In genomic region chr19:47713046-47714021, GRCh38 we compare ENCODE assay signal across 1 cellular context.
TF ChIP-seq lines count a peak whose summit lies in the region.

Gene EHD2 (plus strand): TSS chr19:47713422. CDS start chr19:47716613, 3,191 bp downstream.

TF ChIP-seq in WTC11, 78 proteins besides CTCF, POLR2A, EP300 and RAD21 (continued from another document):
- 0 out of 2 replicates have a peak, but pooled peaks have one; percentile 22 for TF ChIP-seq SMAD3 (CRISPR knock-in tag; IDR thresholded peaks at IDR 0.05; ENCODE audit: borderline replicate concordance)
- TF ChIP-seq ZNF263 (CRISPR knock-in tag; IDR thresholded peaks at IDR 0.05; ENCODE audit: low read depth): peak; percentile 98
- peak; percentile 74 for TF ChIP-seq ZNF121 (CRISPR knock-in tag; IDR thresholded peaks at IDR 0.05)
- TF ChIP-seq TEAD1 (CRISPR knock-in tag; IDR thresholded peaks at IDR 0.05): no peak
- TF ChIP-seq, protein P1, sequence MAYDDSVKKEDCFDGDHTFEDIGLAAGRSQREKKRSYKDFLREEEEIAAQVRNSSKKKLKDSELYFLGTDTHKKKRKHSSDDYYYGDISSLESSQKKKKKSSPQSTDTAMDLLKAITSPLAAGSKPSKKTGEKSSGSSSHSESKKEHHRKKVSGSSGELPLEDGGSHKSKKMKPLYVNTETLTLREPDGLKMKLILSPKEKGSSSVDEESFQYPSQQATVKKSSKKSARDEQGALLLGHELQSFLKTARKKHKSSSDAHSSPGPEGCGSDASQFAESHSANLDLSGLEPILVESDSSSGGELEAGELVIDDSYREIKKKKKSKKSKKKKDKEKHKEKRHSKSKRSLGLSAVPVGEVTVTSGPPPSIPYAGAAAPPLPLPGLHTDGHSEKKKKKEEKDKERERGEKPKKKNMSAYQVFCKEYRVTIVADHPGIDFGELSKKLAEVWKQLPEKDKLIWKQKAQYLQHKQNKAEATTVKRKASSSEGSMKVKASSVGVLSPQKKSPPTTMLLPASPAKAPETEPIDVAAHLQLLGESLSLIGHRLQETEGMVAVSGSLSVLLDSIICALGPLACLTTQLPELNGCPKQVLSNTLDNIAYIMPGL (CRISPR knock-in tag; IDR thresholded peaks at IDR 0.05): peak; percentile 90; the same call in 1 of the 2 replicates
- no peak for TF ChIP-seq ZNF423 (CRISPR knock-in tag; IDR thresholded peaks at IDR 0.05)
- TF ChIP-seq MXD4 (CRISPR knock-in tag; IDR thresholded peaks at IDR 0.05; ENCODE audit: borderline replicate concordance): no peak
